In the genomic region with DNA sequence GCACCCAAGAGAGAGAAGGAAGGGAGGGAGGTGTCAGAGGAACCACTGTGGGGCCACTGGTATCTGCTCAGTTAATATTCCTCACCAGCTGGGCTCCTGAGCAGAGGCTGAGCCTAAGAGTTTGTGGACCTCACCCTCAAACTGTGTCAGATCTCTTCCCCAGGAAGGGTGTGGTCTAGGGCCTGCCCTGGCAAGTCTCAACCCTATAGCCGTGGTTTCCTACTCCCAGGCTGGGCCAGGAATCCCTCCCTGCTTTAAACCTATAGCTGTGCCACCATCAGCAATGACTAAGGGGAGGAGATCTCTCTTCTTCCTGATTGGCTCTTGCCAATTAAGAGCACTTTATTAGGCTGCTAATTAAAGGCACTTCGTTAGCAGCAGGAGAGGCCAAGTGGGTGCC, we compare ENCODE assay signal across 13 cellular contexts. TPM values are rescaled to one million over a fixed set of nuclear protein-coding genes. Genes with fewer than 3 reads are reported as not detected.
DNase-seq lines count a peak whose midpoint lies in the region; ATAC-seq, FAIRE-seq and TF ChIP-seq lines count a peak whose summit lies in the region.
"Had no signal": no experiment of that assay in that cellular context is flagged by ENCODE, and none has a peak within 500 bp of the region (broad histone marks: within the 10 kb centered on the region; RNA-seq: fewer than 3 reads in every experiment).

No MANE protein-coding gene starts in this region.

- TF ChIP-seq CTCF in GM12878 (IDR thresholded peaks at IDR 0.05 in 2 of 3, conservative IDR thresholded peaks at IDR 0.05 in 1 of 3; ENCODE audit: control insufficient read depth in 2 of 3, extremely low read depth in 1 of 3, insufficient read depth in 1 of 3, low read depth in 3 of 3, low read length in 3 of 3) (no peak), Peyer's patch (IDR thresholded peaks at IDR 0.05) (no peak), suprapubic skin (IDR thresholded peaks at IDR 0.05) (no peak)

- H3K9me3 Mint-ChIP-seq in activated naive CD4-positive, alpha-beta T cell treated with anti-CD3 and anti-CD28 coated beads, Interleukin-2, amount 50 U/mL, for 72 hours = no peaks in the 10 kb centered on the region
- H3K9me3 Mint-ChIP-seq: activated naive CD4-positive, alpha-beta T cell treated with anti-CD3 and anti-CD28 coated beads, Interleukin-2, amount 50 U/mL, for 24 hours; neural progenitor cell had no signal

- H4K20me1 ChIP-seq in GM12878 (ENCODE audit: control insufficient read depth, insufficient read depth) = no peaks in the 10 kb centered on the region

- POLR2A ChIA-PET in GM12878 (lab: Charles Lee) = no interaction called here

- SMC1A ChIA-PET in GM12878 (lab: Charles Lee; ENCODE audit: uncharacterized antibody, unreplicated experiment) = interaction anchor here (0.9 kb wide), 1 partner anchor 25 kb away, joined by 3 read pairs; no protein-coding TSS in a partner anchor

- RAD21 ChIA-PET in GM12878 (lab: Charles Lee; ENCODE audit: unreplicated experiment) = no interaction called here

- H3K36me3 ChIP-seq in GM12878 (ENCODE audit: control insufficient read depth in 2 of 2, insufficient read depth in 2 of 2, low read length in 1 of 2) = peaks cover 0 to 1% of the 10 kb centered on the region in 2 experiments; a peak in 1 of 4 replicates
- H3K36me3 ChIP-seq in Peyer's patch = peaks cover 0 to 7% (median 0%) of the 10 kb centered on the region in 3 donors
- H3K36me3 ChIP-seq in suprapubic skin = peaks cover 16% of the 10 kb centered on the region
- H3K36me3 ChIP-seq: neural progenitor cell had no signal

- H3K4me1 ChIP-seq in GM12878 (ENCODE audit: control insufficient read depth, insufficient read depth, low read length) (peaks cover 13% of the 10 kb centered on the region), Peyer's patch (no peaks in the 10 kb centered on the region), suprapubic skin (peaks cover 17% of the 10 kb centered on the region)
- H3K4me1 ChIP-seq: neural progenitor cell had no signal

- H3K27ac Mint-ChIP-seq in activated naive CD4-positive, alpha-beta T cell treated with anti-CD3 and anti-CD28 coated beads, Interleukin-2, amount 50 U/mL, for 72 hours = peak overlapping the region; percentile 69 to 81
- H3K27ac Mint-ChIP-seq: activated naive CD4-positive, alpha-beta T cell treated with anti-CD3 and anti-CD28 coated beads, Interleukin-2, amount 50 U/mL, for 24 hours; B cell had no signal

- H3K36me3 Mint-ChIP-seq in activated naive CD4-positive, alpha-beta T cell treated with anti-CD3 and anti-CD28 coated beads, Interleukin-2, amount 50 U/mL, for 72 hours = no peaks in the 10 kb centered on the region
- H3K36me3 Mint-ChIP-seq: neural progenitor cell had no signal

- H2AFZ ChIP-seq in GM12878 (ENCODE audit: control insufficient read depth, low read depth, low read length) = no peak overlapping the region
- H2AFZ ChIP-seq: neural progenitor cell had no signal

- H3K4me3 ChIP-seq in GM12878 (no peak overlapping the region), Peyer's patch (no peak overlapping the region), suprapubic skin (no peak overlapping the region)
- H3K4me3 ChIP-seq: neural progenitor cell had no signal

- peak in 1 of 2 donors; percentile 68 for ATAC-seq in activated naive CD4-positive, alpha-beta T cell treated with anti-CD3 and anti-CD28 coated beads, Interleukin-2, amount 50 U/mL, for 72 hours
- peak; percentile 44 for ATAC-seq in GM12878
- peak; percentile 13 for ATAC-seq in stimulated activated naive CD8-positive, alpha-beta T cell treated with anti-CD3 and anti-CD28 coated beads, Interleukin-15, Interleukin-2, amounts not matched to agents 100 U/mL and 50 U/mL, for 24 hours

- intact Hi-C loops in GM12878 (cut with micrococcal nuclease; ENCODE audit: unreplicated experiment) = no loop called here

- no peak for DNase-seq in activated naive CD4-positive, alpha-beta T cell treated with anti-CD3 and anti-CD28 coated beads, Interleukin-2, amount 50 U/mL, for 72 hours (ENCODE audit: low spot score in 2 of 2)
- DNase-seq in activated naive CD4-positive, alpha-beta T cell treated with Interleukin-2 at 50 U/mL for 16 hours = no peak
- DNase-seq in NCI-H226 (peak; percentile 35), GM12878 (ENCODE audit: low read depth, low spot score) (no peak), DMS79 treated with DMSO at 0.1 percent for 48 hours (lab: John Stamatoyannopoulos, UW) (no peak), Peyer's patch (no peak), suprapubic skin (ENCODE audit: low spot score in 2 of 2) (no peak)
- DNase-seq in stimulated activated naive CD8-positive, alpha-beta T cell treated with anti-CD3 and anti-CD28 coated beads, Interleukin-15, Interleukin-2, amounts not matched to agents 100 U/mL and 50 U/mL, for 24 hours = no peak
- DNase-seq: activated CD4-positive, alpha-beta T cell treated with anti-CD3 and anti-CD28 coated beads for 1 hour; RPMI8226 had no signal

- BruUV-seq in GM12878 (replicated peaks; lab: Mats Ljungman, UMichigan) = no TSS peak

- no peaks in the 10 kb centered on the region for H3K27me3 ChIP-seq in GM12878 (replicated peaks in 1 of 2; ENCODE audit: control insufficient read depth in 2 of 2, insufficient read depth in 2 of 2, low read length in 1 of 2)
- H3K27me3 ChIP-seq in Peyer's patch = no peaks in the 10 kb centered on the region
- peaks cover 15% of the 10 kb centered on the region for H3K27me3 ChIP-seq in suprapubic skin
- H3K27me3 ChIP-seq: neural progenitor cell had no signal

- no peak overlapping the region for H3K9ac ChIP-seq in GM12878 (ENCODE audit: control insufficient read depth, insufficient read depth, low read length)
- H3K9ac ChIP-seq: neural progenitor cell had no signal

- in situ Hi-C loops in GM12878 (cut with MboI) = no loop called here

- TF ChIP-seq RAD21 in GM12878 (IDR thresholded peaks at IDR 0.05; ENCODE audit: insufficient read depth, low read depth, low read length) = no peak

- H3K79me2 ChIP-seq in GM12878 (ENCODE audit: control insufficient read depth, insufficient read depth, low read length) = no peaks in the 10 kb centered on the region

- CTCF ChIA-PET in GM12878 (lab: Yijun Ruan, JAX) = interaction anchor here (0.6 to 5.0 kb wide), 2 partner anchors 12 to 344 kb away, joined by 3 to 17 read pairs; no protein-coding TSS in a partner anchor

- WGBS in GM12878 (ENCODE audit: insufficient coverage, insufficient replicate concordance, low lambda C conversion rate, missing lambda C conversion rate) = 50% methylated on average over 2 of the region's 2 CpGs
- 36% methylated on average over 1 of the region's 2 CpGs for WGBS in suprapubic skin

- TF ChIP-seq EP300 in GM12878 (IDR thresholded peaks at IDR 0.05; ENCODE audit: borderline replicate concordance in 1 of 2, control insufficient read depth in 1 of 2, low read depth in 2 of 2, low read length in 2 of 2) (no peak), suprapubic skin (IDR thresholded peaks at IDR 0.05) (no peak)

- FAIRE-seq in GM12878 (lab: Jason Lieb, UNC) = no peak

- H3K27ac ChIP-seq in GM12878 (ENCODE audit: control insufficient read depth, insufficient read depth) = no peak overlapping the region
- H3K27ac ChIP-seq in Peyer's patch = no peak overlapping the region
- H3K27ac ChIP-seq in suprapubic skin = no peak overlapping the region
- H3K27ac ChIP-seq: neural progenitor cell had no signal

- H3K4me2 ChIP-seq in GM12878 (ENCODE audit: control insufficient read depth, insufficient read depth) = no peak overlapping the region
- H3K4me2 ChIP-seq: neural progenitor cell had no signal

- no peaks in the 10 kb centered on the region for H3K9me3 ChIP-seq in GM12878 (replicated peaks; ENCODE audit: control insufficient read depth, insufficient read depth, low read length)
- no peaks in the 10 kb centered on the region for H3K9me3 ChIP-seq in Peyer's patch
- no peaks in the 10 kb centered on the region for H3K9me3 ChIP-seq in suprapubic skin

- no peak for TF ChIP-seq POLR2A in GM12878 (IDR thresholded peaks at IDR 0.05; ENCODE audit: low read depth, low read length)
- no peak for TF ChIP-seq POLR2A in Peyer's patch (IDR thresholded peaks at IDR 0.05)
- TF ChIP-seq POLR2A in suprapubic skin (IDR thresholded peaks at IDR 0.05) = no peak

RNA-seq across cellular contexts. Expression of a gene that starts 29.9 kb away (rescaled TPM):
- 10 to 100 TPM; 31.4 to 43.0 TPM for total RNA-seq in activated naive CD4-positive, alpha-beta T cell treated with anti-CD3 and anti-CD28 coated beads, Interleukin-2, amount 50 U/mL, for 72 hours
- total RNA-seq in GM12878 (2013; cell fraction: nucleolus; rRNA removed) = 52.1 and 58.2 TPM in 2 replicates
- total RNA-seq in GM12878 (2014; rRNA removed) (14.7 and 15.0 TPM in 2 replicates), GM12878 (2014; rRNA removed; fragmentation: Illumina TruSeq; extraction: Trizol) (9.0 and 9.7 TPM in 2 replicates), GM12878 (2021) (21.6 and 25.4 TPM in 2 replicates), Peyer's patch (10 to 100 TPM; 26.1 to 55.3 (median 41.2) TPM), suprapubic skin (10 to 100 TPM; 13.5 to 32.3 (median 20.6) TPM)
- 9.3 TPM for polyA plus RNA-seq in GM12878 (2011; ENCODE audit: low read depth)
- polyA plus RNA-seq in GM12878 (2011; rRNA removed) (12.9 and 20.1 TPM in 2 replicates), GM12878 (2014; fragmentation: Illumina TruSeq; extraction: Trizol) (10.9 and 12.2 TPM in 2 replicates), GM12878 (2014; fragmentation: Nextera tagmentation; extraction: Ambion mirVana) (1 to 10 TPM; 1.5 to 2.1 TPM), GM12878 (2014; rRNA removed) (18.9 and 20.7 TPM in 2 replicates), GM12878 (2016; fragmentation: Nextera tagmentation; extraction: Ambion mirVana) (10 to 100 TPM; 13.1 to 14.4 TPM)
- polyA plus RNA-seq in GM12878 (2011; cell fraction: cytosol; rRNA removed) = 32.4 and 34.5 TPM in 2 replicates
- 74.3 and 86.8 TPM in 2 replicates for polyA plus RNA-seq in GM12878 (2011; cell fraction: nucleus; rRNA removed)
- polyA plus RNA-seq in GM12878 (2012) = 17.3 and 23.8 TPM in 2 replicates
- 42.9 and 69.5 TPM in 2 replicates for polyA minus RNA-seq in GM12878 (2011; rRNA and poly(A)+ RNA removed)
- 14.5 and 15.6 TPM in 2 replicates for polyA minus RNA-seq in GM12878 (2011; cell fraction: cytosol; rRNA and poly(A)+ RNA removed)
- 23.5 and 34.8 TPM in 2 replicates for polyA minus RNA-seq in GM12878 (2011; cell fraction: nucleus; rRNA and poly(A)+ RNA removed)

RNA-seq across cellular contexts. Expression of a gene that starts 29.9 kb away (rescaled TPM):
- 10 to 100 TPM in 1 of 2 donors, 1 to 10 TPM in 1; 3.1 to 23.9 TPM for total RNA-seq in activated naive CD4-positive, alpha-beta T cell treated with anti-CD3 and anti-CD28 coated beads, Interleukin-2, amount 50 U/mL, for 72 hours
- total RNA-seq in GM12878 (2013; cell fraction: nucleolus; rRNA removed) = 7.4 and 14.2 TPM in 2 replicates
- 16.4 and 17.9 TPM in 2 replicates for total RNA-seq in GM12878 (2014; rRNA removed)
- total RNA-seq in GM12878 (2014; rRNA removed; fragmentation: Illumina TruSeq; extraction: Trizol) = 17.1 TPM in 2 replicates
- 9.7 and 13.0 TPM in 2 replicates for total RNA-seq in GM12878 (2021)
- 24.9 TPM for polyA plus RNA-seq in GM12878 (2011; ENCODE audit: low read depth)
- polyA plus RNA-seq in GM12878 (2011; rRNA removed) = 35.1 and 37.2 TPM in 2 replicates
- polyA plus RNA-seq in GM12878 (2011; cell fraction: cytosol; rRNA removed) = 28.2 and 36.0 TPM in 2 replicates
- 13.3 and 20.0 TPM in 2 replicates for polyA plus RNA-seq in GM12878 (2011; cell fraction: nucleus; rRNA removed)
- polyA plus RNA-seq in GM12878 (2012) = 23.8 and 25.3 TPM in 2 replicates
- polyA plus RNA-seq in GM12878 (2014; fragmentation: Illumina TruSeq; extraction: Trizol) = 17.1 and 21.6 TPM in 2 replicates
- polyA plus RNA-seq in GM12878 (2014; fragmentation: Nextera tagmentation; extraction: Ambion mirVana) = 10 to 100 TPM; 39.9 to 50.9 TPM
- 13.5 and 16.0 TPM in 2 replicates for polyA plus RNA-seq in GM12878 (2014; rRNA removed)
- 10 to 100 TPM; 31.1 to 36.2 TPM for polyA plus RNA-seq in GM12878 (2016; fragmentation: Nextera tagmentation; extraction: Ambion mirVana)
- 11.6 and 13.8 TPM in 2 replicates for polyA minus RNA-seq in GM12878 (2011; rRNA and poly(A)+ RNA removed)
- polyA minus RNA-seq in GM12878 (2011; cell fraction: cytosol; rRNA and poly(A)+ RNA removed) = 2.8 and 5.4 TPM in 2 replicates
- polyA minus RNA-seq in GM12878 (2011; cell fraction: nucleus; rRNA and poly(A)+ RNA removed) = 3.4 and 5.5 TPM in 2 replicates
- total RNA-seq in Peyer's patch = 10 to 100 TPM in 2 of 4 donors, 1 to 10 TPM in 2; 2.3 to 14.0 (median 8.5) TPM
- 10 to 100 TPM in 3 of 4 donors, 1 to 10 TPM in 1; 9.3 to 14.4 (median 11.5) TPM for total RNA-seq in suprapubic skin
